In genomic region chr3:194824676-194825075, GRCh38 we compare ENCODE assay signal across 14 cellular contexts.
DNase-seq lines count a peak whose midpoint lies in the region; ATAC-seq, FAIRE-seq and TF ChIP-seq lines count a peak whose summit lies in the region.
"Had no signal": no experiment of that assay in that cellular context is flagged by ENCODE, and none has a peak within 500 bp of the region (broad histone marks: within the 10 kb centered on the region; RNA-seq: fewer than 3 reads in every experiment).

No MANE protein-coding gene starts in this region.

- intact Hi-C loops in left cardiac atrium (cut with DNase I), result no loop called here

- peaks cover 2% of the 10 kb centered on the region for H3K36me3 Mint-ChIP-seq in astrocyte (ENCODE audit: low read depth, unreplicated experiment)
- no peaks in the 10 kb centered on the region for H3K36me3 Mint-ChIP-seq in T-cell

- peaks cover 40% of the 10 kb centered on the region for H3K27me3 Mint-ChIP-seq in astrocyte (ENCODE audit: low read depth, unreplicated experiment)
- peaks cover 0 to 10% of the 10 kb centered on the region in 2 donors for H3K27me3 Mint-ChIP-seq in T-cell

- FAIRE-seq in astrocyte (lab: Jason Lieb, UNC) (no peak), urothelium cell line (lab: Jason Lieb, UNC) (no peak)

- POLR2A ChIA-PET in T-cell (lab: Charles Lee), result no interaction called here

- CTCF ChIA-PET in T-cell (lab: Charles Lee), result no interaction called here

- no peak overlapping the region for H2AFZ ChIP-seq in astrocyte (ENCODE audit: low read depth, low read length)
- H2AFZ ChIP-seq: parathyroid adenoma had no signal

- H3K27me3 ChIP-seq in astrocyte (ENCODE audit: insufficient read depth, low read length), result peaks cover 13% of the 10 kb centered on the region

- no peaks in the 10 kb centered on the region for H3K79me2 ChIP-seq in astrocyte (ENCODE audit: insufficient read depth, low read length)
- H3K79me2 ChIP-seq: parathyroid adenoma had no signal

- H3K9me3 ChIP-seq in astrocyte (ENCODE audit: insufficient read depth, low read depth, low read length), result no peaks in the 10 kb centered on the region
- H3K9me3 ChIP-seq: esophagus muscularis mucosa had no signal

- no peak overlapping the region for H3K27ac ChIP-seq in astrocyte (ENCODE audit: low read depth, low read length)
- H3K27ac ChIP-seq: dorsolateral prefrontal cortex, esophagus muscularis mucosa, parathyroid adenoma had no signal

- no peaks in the 10 kb centered on the region for H4K20me1 ChIP-seq in astrocyte (ENCODE audit: insufficient read depth, low read length)

- H3K4me1 ChIP-seq in astrocyte (ENCODE audit: insufficient read depth, low read length), result peaks cover 11% of the 10 kb centered on the region
- H3K4me1 ChIP-seq: parathyroid adenoma had no signal

- no peaks in the 10 kb centered on the region for H3K36me3 ChIP-seq in astrocyte (ENCODE audit: insufficient read depth, low read length)
- H3K36me3 ChIP-seq: esophagus muscularis mucosa had no signal

- DNase-seq in NCI-H345 (lab: John Stamatoyannopoulos, UW), result peak; percentile 43
- no peak for DNase-seq in NCI-H345 treated with DMSO at 0.1 percent for 48 hours (lab: John Stamatoyannopoulos, UW; ENCODE audit: unreplicated experiment)
- DNase-seq in astrocyte (ENCODE audit: low read depth), result peak; percentile 83
- DNase-seq in left cardiac atrium, result peak; percentile 65
- peak; percentile 53 for DNase-seq in urothelium cell line (ENCODE audit: low spot score)
- DNase-seq in stimulated activated CD4-positive, alpha-beta T cell treated with anti-CD3 and anti-CD28 coated beads, Interleukin-15, amount 100 ng/mL, for 24 hours, result no peak
- DNase-seq in T-cell, result no peak
- DNase-seq: 8988T; activated CD4-positive, alpha-beta memory T cell treated with anti-CD3 and anti-CD28 coated beads, Interleukin-2, amount 10 ng/mL, durations not matched to agents 7 days and 5 days; Calu3 had no signal

- no peak overlapping the region for H3K4me3 ChIP-seq in astrocyte (ENCODE audit: insufficient read depth, low read depth, low read length)
- H3K4me3 ChIP-seq: dorsolateral prefrontal cortex, esophagus muscularis mucosa had no signal

- peak; percentile 90 to 94 for ATAC-seq in left cardiac atrium
- ATAC-seq in GM18867 (IDR thresholded peaks at IDR 0.05; ENCODE audit: unreplicated experiment), result no peak
- ATAC-seq in T-cell (replicated peaks in 1 of 4), result no peak

- no peak overlapping the region for H3K9ac ChIP-seq in astrocyte (ENCODE audit: low read length)
- H3K9ac ChIP-seq: parathyroid adenoma had no signal

- peaks cover 3% of the 10 kb centered on the region for H3K4me1 Mint-ChIP-seq in astrocyte (ENCODE audit: low read depth, unreplicated experiment)
- H3K4me1 Mint-ChIP-seq in T-cell, result peaks cover 0 to 4% (median 0%) of the 10 kb centered on the region in 3 donors
- H3K4me1 Mint-ChIP-seq: activated CD4-positive, alpha-beta memory T cell treated with anti-CD3 and anti-CD28 coated beads, Interleukin-2, amount 10 ng/mL, durations not matched to agents 7 days and 5 days had no signal

- no peak overlapping the region for H3K27ac Mint-ChIP-seq in astrocyte (ENCODE audit: unreplicated experiment)
- no peak overlapping the region for H3K27ac Mint-ChIP-seq in T-cell
- H3K27ac Mint-ChIP-seq: activated CD4-positive, alpha-beta memory T cell treated with anti-CD3 and anti-CD28 coated beads, Interleukin-2, amount 10 ng/mL, durations not matched to agents 7 days and 5 days had no signal

- H3K4me2 ChIP-seq in astrocyte (ENCODE audit: low read length), result peak overlapping the region; percentile 35

- H3K9me3 Mint-ChIP-seq in astrocyte (ENCODE audit: unreplicated experiment), result peaks cover 7% of the 10 kb centered on the region
- H3K9me3 Mint-ChIP-seq in T-cell, result no peaks in the 10 kb centered on the region
- H3K9me3 Mint-ChIP-seq: activated CD4-positive, alpha-beta memory T cell treated with anti-CD3 and anti-CD28 coated beads, Interleukin-2, amount 10 ng/mL, durations not matched to agents 7 days and 5 days had no signal

- H3K4me3 Mint-ChIP-seq in astrocyte (ENCODE audit: unreplicated experiment) (no peak overlapping the region), T-cell (no peak overlapping the region)
- H3K4me3 Mint-ChIP-seq: activated CD4-positive, alpha-beta memory T cell treated with anti-CD3 and anti-CD28 coated beads, Interleukin-2, amount 10 ng/mL, durations not matched to agents 7 days and 5 days had no signal

- TF ChIP-seq CTCF in astrocyte (IDR thresholded peaks at IDR 0.05; ENCODE audit: insufficient read depth, low read depth, low read length), result no peak

Comparison
In these comparisons a context has a peak if more than half of its experiments do, and no peak if none do; other contexts are left out.
1. DNase-seq: peak in NCI-H345 (single experiment), astrocyte (single experiment), left cardiac atrium (single experiment) and urothelium cell line (single experiment); none in NCI-H345 treated with DMSO at 0.1 percent for 48 hours (single experiment), stimulated activated CD4-positive, alpha-beta T cell treated with anti-CD3 and anti-CD28 coated beads, Interleukin-15, amount 100 ng/mL, for 24 hours (single experiment) and T-cell (0 of 34).
2. ATAC-seq: peak in left cardiac atrium (2 of 2); none in GM18867 (single experiment) and T-cell (0 of 4).